ENCODE assay signal across 28 cellular contexts in the genomic region with DNA sequence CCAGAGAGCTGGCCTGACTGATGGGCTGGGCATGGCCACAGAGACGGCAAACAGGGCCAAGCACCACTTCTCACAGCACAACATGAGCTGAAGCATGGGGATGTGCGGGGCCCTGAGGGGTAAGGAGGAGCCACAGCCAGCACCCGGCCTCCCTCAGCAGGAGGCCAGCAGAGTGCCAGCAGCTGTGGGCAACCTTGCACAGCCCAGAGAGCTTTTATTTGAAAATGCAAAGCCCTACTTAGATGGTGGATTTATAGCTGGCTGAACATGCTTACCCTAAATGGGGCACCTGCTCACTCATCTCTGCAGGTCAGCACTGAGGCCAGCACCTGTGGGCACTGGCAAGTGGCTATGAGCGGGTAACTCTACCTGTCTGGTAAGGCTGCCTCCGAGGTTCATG. TPM values are rescaled to one million over a fixed set of nuclear protein-coding genes. Genes with fewer than 3 reads are reported as not detected.
DNase-seq lines count a peak whose midpoint lies in the region; ATAC-seq, FAIRE-seq and TF ChIP-seq lines count a peak whose summit lies in the region.
"Had no signal": no experiment of that assay in that cellular context is flagged by ENCODE, and none has a peak within 500 bp of the region (broad histone marks: within the 10 kb centered on the region; RNA-seq: fewer than 3 reads in every experiment).

No MANE protein-coding gene starts in this region.

- peak; percentile 93 for DNase-seq in DMS153 (lab: John Stamatoyannopoulos, UW)
- DNase-seq in NCI-H1092 (lab: John Stamatoyannopoulos, UW) = peak; percentile 92
- DNase-seq in NCI-H2107 treated with DMSO at 0.1 percent for 48 hours (lab: John Stamatoyannopoulos, UW; ENCODE audit: unreplicated experiment) = peak; percentile 90
- DNase-seq in Panc1 (ENCODE audit: low read depth, low spot score) = no peak
- DNase-seq in hypothalamus (lab: John Stamatoyannopoulos, UW) = no peak
- DNase-seq in T-helper 2 cell treated with Interferon-gamma antibody and Interleukin-4, amounts not matched to agents 5 μg/mL and 100 μg/mL, for 36 hours (ENCODE audit: low spot score) = no peak
- DNase-seq in H54 (ENCODE audit: insufficient read length, low spot score) = no peak
- DNase-seq: activated CD4-positive, alpha-beta T cell treated with anti-CD3 and anti-CD28 coated beads for 4 hours; activated naive CD4-positive, alpha-beta T cell treated with Interleukin-2 at 50 U/mL for 16 hours; activated T-cell treated with anti-CD3 and anti-CD28 coated beads, Interleukin-2, amount 50 U/mL, for 48 hours; dorsolateral prefrontal cortex; gastrocnemius medialis; GM23248; HFFc6; hippocampal formation; immature natural killer cell; Karpas-422; naive B cell; NCI-H2171 treated with DMSO at 0.1 percent for 48 hours; occipital lobe; OCI-M1; stimulated activated CD4-positive, alpha-beta T cell treated with anti-CD3 and anti-CD28 coated beads, Interleukin-15, amount 100 ng/mL, for 24 hours; stimulated activated naive B cell treated with anti-CD40 and anti-IgM and Interleukin-4, amounts not matched to agents 10 μg/mL and 1 μg/mL and 100 μg/mL, for 72 hours had no signal

- H3K36me3 ChIP-seq in Panc1 (ENCODE audit: control insufficient read depth, insufficient read depth, low read length) = peaks cover 5% of the 10 kb centered on the region

- no peak overlapping the region for H3K4me3 ChIP-seq in Panc1 (ENCODE audit: low read depth in 2 of 2, low read length in 2 of 2)
- H3K4me3 ChIP-seq: BLaER1, dorsolateral prefrontal cortex, gastrocnemius medialis, GM23248 had no signal

- intact Hi-C loops in Panc1 (cut with micrococcal nuclease; ENCODE audit: unreplicated experiment) = no loop called here

- BruUV-seq in Panc1 (replicated peaks; lab: Mats Ljungman, UMichigan) = no TSS peak

- FAIRE-seq in H54 (lab: Jason Lieb, UNC) = no peak
- FAIRE-seq: urothelium cell line had no signal

- no peaks in the 10 kb centered on the region for H3K27me3 Mint-ChIP-seq in T-helper 2 cell treated with Interferon-gamma antibody and Interleukin-4, amounts not matched to agents 5 μg/mL and 100 μg/mL, for 36 hours (ENCODE audit: low read depth)
- H3K27me3 Mint-ChIP-seq: brain; naive B cell; stimulated activated naive B cell treated with anti-CD40 and anti-IgM and Interleukin-4, amounts not matched to agents 10 μg/mL and 1 μg/mL and 100 μg/mL, for 72 hours had no signal

- H3K4me1 Mint-ChIP-seq in T-helper 2 cell treated with Interferon-gamma antibody and Interleukin-4, amounts not matched to agents 5 μg/mL and 100 μg/mL, for 36 hours (ENCODE audit: low read depth) = peaks cover 11% of the 10 kb centered on the region

- POLR2A ChIA-PET in Panc1 (lab: Charles Lee) = interaction anchor here (0.6 kb wide), 1 partner anchor 156 kb away, joined by 5 read pairs; no protein-coding TSS in a partner anchor

- no peaks in the 10 kb centered on the region for H3K9me3 ChIP-seq in Panc1 (ENCODE audit: control insufficient read depth, insufficient read depth, low read depth, low read length)
- H3K9me3 ChIP-seq: BLaER1, gastrocnemius medialis had no signal

- peak; percentile 31; the same call in 1 of the 2 replicates for ATAC-seq in Panc1
- no peak for ATAC-seq in GM18498 (IDR thresholded peaks at IDR 0.05; ENCODE audit: unreplicated experiment)
- ATAC-seq: gastrocnemius medialis; stimulated activated naive B cell treated with anti-CD40 and anti-IgM and Interleukin-4, amounts not matched to agents 10 μg/mL and 1 μg/mL and 100 μg/mL, for 72 hours had no signal

- H3K4me1 ChIP-seq in Panc1 (ENCODE audit: control insufficient read depth, insufficient read depth, low read length) = peaks cover 11% of the 10 kb centered on the region; the same call in 1 of the 2 replicates

- in situ Hi-C loops in Panc1 (cut with HindIII; ENCODE audit: low pct_unique_long_range_greater_than_20kb, low sequenced_read_pairs) = no loop called here

- H3K27me3 ChIP-seq in Panc1 (ENCODE audit: control insufficient read depth, insufficient read depth, low read length) = no peaks in the 10 kb centered on the region
- H3K27me3 ChIP-seq: BLaER1, dorsolateral prefrontal cortex, gastrocnemius medialis had no signal

- no peak overlapping the region for H3K27ac Mint-ChIP-seq in T-helper 2 cell treated with Interferon-gamma antibody and Interleukin-4, amounts not matched to agents 5 μg/mL and 100 μg/mL, for 36 hours
- H3K27ac Mint-ChIP-seq: brain; HFFc6; stimulated activated naive B cell treated with anti-CD40 and anti-IgM and Interleukin-4, amounts not matched to agents 10 μg/mL and 1 μg/mL and 100 μg/mL, for 72 hours had no signal

- peak overlapping the region; percentile 42; the same call in 1 of the 2 replicates for H3K27ac ChIP-seq in Panc1 (ENCODE audit: low read length)
- H3K27ac ChIP-seq: BLaER1, dorsolateral prefrontal cortex, gastrocnemius medialis, GM23248, HL-60 had no signal

- no peaks in the 10 kb centered on the region for H3K9me3 Mint-ChIP-seq in T-helper 2 cell treated with Interferon-gamma antibody and Interleukin-4, amounts not matched to agents 5 μg/mL and 100 μg/mL, for 36 hours
- H3K9me3 Mint-ChIP-seq: brain; HFFc6; immature natural killer cell; naive B cell; stimulated activated naive B cell treated with anti-CD40 and anti-IgM and Interleukin-4, amounts not matched to agents 10 μg/mL and 1 μg/mL and 100 μg/mL, for 72 hours had no signal

- TF ChIP-seq CTCF in Panc1 (IDR thresholded peaks at IDR 0.05) = no peak

- CTCF ChIA-PET in Panc1 (lab: Charles Lee) = no interaction called here

- H3K36me3 Mint-ChIP-seq in T-helper 2 cell treated with Interferon-gamma antibody and Interleukin-4, amounts not matched to agents 5 μg/mL and 100 μg/mL, for 36 hours (ENCODE audit: low read depth) = peaks cover 33% of the 10 kb centered on the region

- H3K4me3 Mint-ChIP-seq in T-helper 2 cell treated with Interferon-gamma antibody and Interleukin-4, amounts not matched to agents 5 μg/mL and 100 μg/mL, for 36 hours = no peak overlapping the region
- H3K4me3 Mint-ChIP-seq: brain; HFFc6; immature natural killer cell; naive B cell; stimulated activated naive B cell treated with anti-CD40 and anti-IgM and Interleukin-4, amounts not matched to agents 10 μg/mL and 1 μg/mL and 100 μg/mL, for 72 hours had no signal

- no peak for TF ChIP-seq POLR2A in H54 (IDR thresholded peaks at IDR 0.05; ENCODE audit: low read depth, low read length)

RNA-seq across cellular contexts. Expression of a gene that starts 44.1 kb away (rescaled TPM):
- total RNA-seq in Panc1 (2021; ENCODE audit: unreplicated experiment) = 42.0 TPM
- polyA plus RNA-seq in Panc1 (2012; ENCODE audit: insufficient read length) = 56.7 TPM

RNA-seq across cellular contexts. Expression of a gene that starts 44.3 kb away (rescaled TPM):
- total RNA-seq in Panc1 (2021; ENCODE audit: unreplicated experiment) = 86.6 TPM
- 125 TPM for polyA plus RNA-seq in Panc1 (2012; ENCODE audit: insufficient read length)

Comparison
In these comparisons a context has a peak if more than half of its experiments do, and no peak if none do; other contexts are left out.
1. DNase-seq: peak in DMS153 (single experiment), NCI-H1092 (single experiment) and NCI-H2107 treated with DMSO at 0.1 percent for 48 hours (single experiment); none in Panc1 (single experiment), hypothalamus (0 of 51), T-helper 2 cell treated with Interferon-gamma antibody and Interleukin-4, amounts not matched to agents 5 μg/mL and 100 μg/mL, for 36 hours (single experiment) and H54 (single experiment).